In genomic region chr18:75172299-75173124, GRCh38 we compare ENCODE assay signal across 14 cellular contexts. TPM values are rescaled to one million over a fixed set of nuclear protein-coding genes. Genes with fewer than 3 reads are reported as not detected.
A peak's percentile ranks its signal among the peaks of the same experiment; 100 is the strongest.
DNase-seq lines count a peak whose midpoint lies in the region; ATAC-seq and TF ChIP-seq lines count a peak whose summit lies in the region.
"Had no signal": no experiment of that assay in that cellular context is flagged by ENCODE, and none has a peak within 500 bp of the region (broad histone marks: within the 10 kb centered on the region; RNA-seq: fewer than 3 reads in every experiment).

No MANE protein-coding gene starts in this region.

- no CpG with 5 or more reads among the region's 17 CpGs for WGBS in neuronal stem cell (ENCODE audit: extremely low coverage in 2 of 2, insufficient read length in 2 of 2, insufficient replicate concordance in 1 of 2), 2 donors

- no peaks in the 10 kb centered on the region for H3K9me3 ChIP-seq in neuronal stem cell (replicated peaks in 1 of 2; ENCODE audit: control insufficient read depth in 2 of 2, insufficient read depth in 1 of 2, low read depth in 1 of 2, low read length in 2 of 2)
- no peaks in the 10 kb centered on the region for H3K9me3 ChIP-seq in gastrocnemius medialis

- peaks cover 0 to 8% of the 10 kb centered on the region in 2 donors for H3K4me1 ChIP-seq in neuronal stem cell (ENCODE audit: control insufficient read depth in 2 of 2, insufficient read depth in 1 of 2, low read depth in 1 of 2, low read length in 2 of 2)
- no peaks in the 10 kb centered on the region for H3K4me1 ChIP-seq in gastrocnemius medialis

- no peaks in the 10 kb centered on the region for H3K36me3 ChIP-seq in neuronal stem cell (replicated peaks in 1 of 2; ENCODE audit: control insufficient read depth in 2 of 2, insufficient read depth in 2 of 2, low read length in 2 of 2)
- no peaks in the 10 kb centered on the region for H3K36me3 ChIP-seq in gastrocnemius medialis

- H2AFZ ChIP-seq in neuronal stem cell (ENCODE audit: low read length) = no peak overlapping the region
- H2AFZ ChIP-seq: hepatocyte had no signal

- H3K4me3 ChIP-seq in neuronal stem cell (ENCODE audit: low read length in 2 of 2) (no peak overlapping the region), gastrocnemius medialis (no peak overlapping the region)
- H3K4me3 ChIP-seq: hepatocyte had no signal

- TF ChIP-seq CTCF in gastrocnemius medialis (IDR thresholded peaks at IDR 0.05 in 4 of 5, conservative IDR thresholded peaks at IDR 0.05 in 1 of 5) = no peak

- peak overlapping the region; percentile 47 for H3K9ac ChIP-seq in neuronal stem cell (ENCODE audit: low read depth, low read length, poor library complexity)

- no peak overlapping the region for H4K8ac ChIP-seq in neuronal stem cell (ENCODE audit: low read depth, low read length)

- no peak overlapping the region for H2AK5ac ChIP-seq in neuronal stem cell (ENCODE audit: low read depth, low read length)

- H3K18ac ChIP-seq in neuronal stem cell (ENCODE audit: low read length) = peak overlapping the region; percentile 87

- no peak overlapping the region for H3K14ac ChIP-seq in neuronal stem cell (ENCODE audit: low read length)

- TF ChIP-seq POLR2A in gastrocnemius medialis (IDR thresholded peaks at IDR 0.05) = no peak

- H3K4me2 ChIP-seq in neuronal stem cell (ENCODE audit: insufficient read depth, low read length, poor library complexity, severe bottlenecking) = no peak overlapping the region
- H3K4me2 ChIP-seq: hepatocyte had no signal

- H3K23ac ChIP-seq in neuronal stem cell (ENCODE audit: low read depth, low read length, poor library complexity) = no peak overlapping the region

- DNase-seq in neuronal stem cell (ENCODE audit: low spot score) (no peak), gastrocnemius medialis (no peak), left lobe of liver (ENCODE audit: low spot score) (no peak), D341Med (ENCODE audit: low spot score) (no peak)
- DNase-seq: GOT3; NCI-H1092; NCI-H524 treated with DMSO at 0.1 percent for 48 hours; Right ventricle myocardium superior; stimulated activated CD4-positive, alpha-beta T cell treated with anti-CD3 and anti-CD28 coated beads, Interleukin-2, amount 100 ng/mL, for 24 hours had no signal

- no peak overlapping the region for H2BK5ac ChIP-seq in neuronal stem cell (ENCODE audit: low read length)

- peaks cover 0 to 15% (median 0%) of the 10 kb centered on the region in 3 experiments for H3K27me3 ChIP-seq in neuronal stem cell (ENCODE audit: control insufficient read depth in 3 of 3, insufficient read depth in 3 of 3, low read depth in 1 of 3, low read length in 3 of 3)
- H3K27me3 ChIP-seq in gastrocnemius medialis = no peaks in the 10 kb centered on the region
- H3K27me3 ChIP-seq: hepatocyte had no signal

- no peak overlapping the region for H2BK15ac ChIP-seq in neuronal stem cell (ENCODE audit: low read length)

- H2BK120ac ChIP-seq in neuronal stem cell (ENCODE audit: low read depth, low read length) = no peak overlapping the region

- no peak overlapping the region for H3K4ac ChIP-seq in neuronal stem cell (ENCODE audit: low read length)

- no peak overlapping the region for H4K91ac ChIP-seq in neuronal stem cell (ENCODE audit: low read depth, low read length, poor library complexity)

- intact Hi-C loops in gastrocnemius medialis (cut with DNase I; ENCODE audit: low total_unique reads) = no loop called here

- ATAC-seq in GM19035 (IDR thresholded peaks at IDR 0.05; ENCODE audit: unreplicated experiment) (peak; percentile 24), GM21723 (IDR thresholded peaks at IDR 0.05; ENCODE audit: unreplicated experiment) (peak; percentile 23), HG03196 (IDR thresholded peaks at IDR 0.05; ENCODE audit: unreplicated experiment) (peak; percentile 18), gastrocnemius medialis (no peak), left lobe of liver (no peak)

- no peak overlapping the region for H3K27ac ChIP-seq in neuronal stem cell (replicated peaks; ENCODE audit: low read length)
- H3K27ac ChIP-seq in gastrocnemius medialis = no peak overlapping the region
- H3K27ac ChIP-seq: hepatocyte, VCaP had no signal

- H2BK12ac ChIP-seq in neuronal stem cell (ENCODE audit: low read length) = peak overlapping the region; percentile 67

- in situ Hi-C loops in gastrocnemius medialis (cut with MboI; ENCODE audit: low sequenced_read_pairs in 4 of 4) = loop anchor here in 2 of 4 donors (25.0 kb wide), 1 partner anchor 290 kb away; no protein-coding TSS in a partner anchor

- H3K79me1 ChIP-seq in neuronal stem cell (ENCODE audit: low read depth, low read length) = no peaks in the 10 kb centered on the region

RNA-seq across cellular contexts. Expression of gene PTGR3, which starts 36.4 kb away (rescaled TPM):
- polyA plus RNA-seq in neuronal stem cell (2013, experiment 1 of 2) = 7.2 TPM
- 7.1 TPM for polyA plus RNA-seq in neuronal stem cell (2013, experiment 2 of 2)
- total RNA-seq in gastrocnemius medialis (10 to 100 TPM; 25.7 to 34.0 (median 29.9) TPM), left lobe of liver (25.4 TPM)

RNA-seq across cellular contexts. Expression of gene TSHZ1, which starts 38.1 kb away (rescaled TPM):
- 1.0 TPM for polyA plus RNA-seq in neuronal stem cell (2013, experiment 1 of 2)
- polyA plus RNA-seq in neuronal stem cell (2013, experiment 2 of 2) = 0.96 TPM
- total RNA-seq in gastrocnemius medialis = 1 to 10 TPM; 5.9 to 7.9 (median 7.6) TPM
- total RNA-seq in left lobe of liver = 12.1 TPM

Comparison
In these comparisons a context has a peak if more than half of its experiments do, and no peak if none do; other contexts are left out.
1. ATAC-seq: peak in GM19035 (single experiment), GM21723 (single experiment) and HG03196 (single experiment); none in gastrocnemius medialis (0 of 2) and left lobe of liver (single experiment).